2 cellular contexts compared by ENCODE assay signal in the genomic region with DNA sequence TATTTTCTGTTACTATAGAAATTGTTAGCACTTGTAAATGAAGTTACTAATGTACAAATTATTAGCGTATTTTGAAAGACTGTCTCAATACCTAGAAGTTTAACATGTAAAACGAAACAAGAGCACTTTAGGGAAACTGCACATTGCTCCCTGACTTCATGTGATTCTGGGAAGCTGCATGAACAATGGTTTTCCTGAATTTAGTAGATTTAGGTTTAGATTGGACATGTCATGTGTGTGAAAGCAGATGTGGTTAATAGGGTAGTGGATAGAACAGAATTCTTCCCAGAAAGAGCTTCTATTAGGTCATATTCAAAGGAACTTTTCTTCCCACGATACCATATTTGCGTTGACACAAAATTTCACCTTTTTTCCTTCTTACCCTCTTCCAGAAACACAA.
TF ChIP-seq lines count a peak whose summit lies in the region.

No MANE protein-coding gene starts in this region.

TF ChIP-seq in HCT116, 20 proteins besides CTCF, POLR2A, EP300 and RAD21:
- TF ChIP-seq, protein P1, sequence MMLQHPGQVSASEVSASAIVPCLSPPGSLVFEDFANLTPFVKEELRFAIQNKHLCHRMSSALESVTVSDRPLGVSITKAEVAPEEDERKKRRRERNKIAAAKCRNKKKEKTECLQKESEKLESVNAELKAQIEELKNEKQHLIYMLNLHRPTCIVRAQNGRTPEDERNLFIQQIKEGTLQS (IDR thresholded peaks at IDR 0.05) = no peak
- TF ChIP-seq EZH2 (IDR thresholded peaks at IDR 0.05) (no peak), TCF7L2 (IDR thresholded peaks at IDR 0.05; ENCODE audit: borderline replicate concordance, extremely low read depth, insufficient read depth, insufficient read length) (no peak), SP1 (IDR thresholded peaks at IDR 0.05; ENCODE audit: low read depth) (no peak), EGR1 (IDR thresholded peaks at IDR 0.05; ENCODE audit: low read depth) (no peak), FOSL1 (IDR thresholded peaks at IDR 0.05; ENCODE audit: low read depth) (no peak)

TF ChIP-seq in SK-N-SH, 30 proteins besides CTCF, POLR2A, EP300 and RAD21:
- TF ChIP-seq GABPA (IDR thresholded peaks at IDR 0.05; ENCODE audit: low read depth) (no peak), MXI1 (IDR thresholded peaks at IDR 0.05; ENCODE audit: low read depth, low read length) (no peak), TCF12 (IDR thresholded peaks at IDR 0.05) (no peak), GATA2 (CRISPR knock-in tag; IDR thresholded peaks at IDR 0.05) (no peak), SMC3 (IDR thresholded peaks at IDR 0.05; ENCODE audit: low read depth, low read length) (no peak)
